In the genomic region with DNA sequence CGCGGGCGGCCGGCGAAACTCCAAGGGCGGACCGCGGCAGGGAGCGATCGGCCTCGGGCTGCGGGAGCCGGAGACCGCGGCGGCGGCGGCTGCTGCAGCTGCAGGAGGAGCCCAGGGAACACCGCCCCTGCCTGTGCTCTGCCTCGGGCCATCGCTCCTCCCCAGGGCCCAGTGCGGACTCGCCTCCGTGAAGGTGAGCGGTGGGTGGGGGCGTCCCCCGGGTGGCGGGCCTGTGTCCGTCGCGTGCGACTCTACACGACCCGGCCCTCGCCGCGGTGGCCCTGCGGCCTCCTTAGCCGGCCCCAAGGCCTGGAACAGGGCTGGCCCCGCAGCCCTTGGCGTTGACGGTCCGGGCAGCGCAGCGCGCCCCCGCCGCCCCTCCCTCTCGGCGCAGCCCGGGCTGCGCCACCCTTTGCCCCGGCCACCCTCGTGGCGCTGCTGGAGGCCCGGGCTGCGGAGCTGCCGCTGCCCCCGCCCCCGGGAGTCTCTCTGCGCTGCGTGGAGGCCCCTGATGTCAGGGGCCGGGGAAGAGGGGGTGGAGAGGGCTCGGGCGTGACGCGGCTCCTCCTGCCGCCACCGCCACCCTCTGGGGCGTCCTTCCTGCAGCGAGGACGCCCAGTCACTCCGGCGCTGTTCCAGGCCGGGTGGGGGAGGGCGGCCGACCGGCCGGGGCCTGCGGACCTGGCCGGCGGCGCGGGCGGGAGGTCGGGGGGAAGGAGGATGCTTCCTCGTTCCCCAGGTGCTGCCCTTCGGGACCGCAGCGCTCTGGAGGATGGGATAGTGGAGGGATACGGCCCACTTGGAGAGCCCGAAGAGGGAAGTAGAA, we compare ENCODE assay signal across 8 cellular contexts. TPM values are rescaled to one million over a fixed set of nuclear protein-coding genes. Genes with fewer than 3 reads are reported as not detected.
DNase-seq lines count a peak whose midpoint lies in the region; ATAC-seq lines count a peak whose summit lies in the region.

No MANE protein-coding gene starts in this region.

- peak; percentile 38 for DNase-seq in G401 (ENCODE audit: low spot score)
- DNase-seq in LHCN-M2 (ENCODE audit: low read depth): peak; percentile 39
- peak; percentile 40 for DNase-seq in activated CD4-positive, CD25-positive, alpha-beta regulatory T cell treated with anti-CD3 and anti-CD28 coated beads, Interleukin-2, amount 50 U/mL, for 16 hours (ENCODE audit: low read depth, low spot score)
- peak; percentile 50 for DNase-seq in cerebellum (ENCODE audit: low spot score)
- DNase-seq in left lobe of liver (ENCODE audit: low spot score): peak; percentile 68
- DNase-seq in stimulated activated CD4-positive, alpha-beta T cell treated with anti-CD3 and anti-CD28 coated beads, Interleukin-2, amount 100 ng/mL, for 48 hours: peak; percentile 36 to 48
- no peak for DNase-seq in superior temporal gyrus (ENCODE audit: extremely low spot score)

- in situ Hi-C loops in G401 (cut with HindIII; ENCODE audit: low sequenced_read_pairs): no loop called here

- ATAC-seq in GM21723 (IDR thresholded peaks at IDR 0.05; ENCODE audit: unreplicated experiment) (peak; percentile 51), left lobe of liver (peak; percentile 61)

RNA-seq across cellular contexts. Expression of a gene that starts 0.5 kb away (rescaled TPM):
- 10.5 and 11.5 TPM in 2 replicates for total RNA-seq in G401 (2014; rRNA removed; shearing (Covaris generic))
- total RNA-seq in LHCN-M2 (2014; rRNA removed) (9.6 and 11.8 TPM in 2 replicates), cerebellum (41.7 TPM), left lobe of liver (24.4 TPM)
- 26.9 TPM for polyA plus RNA-seq in LHCN-M2 (2012)
